In genomic region chr1:27668808-27669723, GRCh38 we compare ENCODE assay signal across 1 cellular context.
TF ChIP-seq lines count a peak whose summit lies in the region.

No MANE protein-coding gene starts in this region.

TF ChIP-seq in GM12878, 131 proteins besides CTCF, POLR2A, EP300 and RAD21 (continued from another document and continues in another):
- TF ChIP-seq NKRF (conservative IDR thresholded peaks at IDR 0.05) = 0 out of 2 replicates have a peak, but pooled peaks have one; percentile 36
- peak; percentile 83 for TF ChIP-seq SMC3 (IDR thresholded peaks at IDR 0.05; ENCODE audit: borderline replicate concordance, low read length)
- peak; percentile 27; the same call in 1 of the 2 replicates for TF ChIP-seq POLR2AphosphoS5 (IDR thresholded peaks at IDR 0.05; ENCODE audit: low read length)
- TF ChIP-seq PBX3 (IDR thresholded peaks at IDR 0.05; ENCODE audit: insufficient replicate concordance, low read depth, low read length) = no peak
- no peak for TF ChIP-seq REST (IDR thresholded peaks at IDR 0.05; ENCODE audit: low read depth, low read length)
- TF ChIP-seq RFX5 (IDR thresholded peaks at IDR 0.05; ENCODE audit: low read depth, low read length) = no peak
- TF ChIP-seq JUNB (IDR thresholded peaks at IDR 0.05) = no peak
- TF ChIP-seq MTA2 (IDR thresholded peaks at IDR 0.05; ENCODE audit: low read depth) = no peak
- TF ChIP-seq RELA (IDR thresholded peaks at IDR 0.05; ENCODE audit: borderline replicate concordance, partially characterized antibody) = peak; percentile 54
- peak in 1 of 2 experiments; percentile 66; a peak in 2 of 4 replicates for TF ChIP-seq BHLHE40 (IDR thresholded peaks at IDR 0.05; ENCODE audit: borderline replicate concordance in 1 of 2, low read depth in 2 of 2, low read length in 1 of 2)
- 0 out of 2 replicates have a peak, but pooled peaks have one; percentile 29 for TF ChIP-seq NBN (IDR thresholded peaks at IDR 0.05)
- TF ChIP-seq SKIL (IDR thresholded peaks at IDR 0.05; ENCODE audit: low read depth, poor library complexity, severe bottlenecking) = peak; percentile 14
- TF ChIP-seq MYB (IDR thresholded peaks at IDR 0.05; ENCODE audit: borderline replicate concordance, low read depth, low read length) = no peak
- 0 out of 2 replicates have a peak, but pooled peaks have one; percentile 24 for TF ChIP-seq RB1 (IDR thresholded peaks at IDR 0.05; ENCODE audit: borderline replicate concordance)
- TF ChIP-seq BACH1 (IDR thresholded peaks at IDR 0.05; ENCODE audit: borderline replicate concordance) = no peak
- no peak for TF ChIP-seq SIX5 (IDR thresholded peaks at IDR 0.05; ENCODE audit: low read depth, low read length, severe bottlenecking)
- no peak for TF ChIP-seq ZNF24 (IDR thresholded peaks at IDR 0.05)
- no peak for TF ChIP-seq IRF4 (IDR thresholded peaks at IDR 0.05; ENCODE audit: low read depth, low read length)
- TF ChIP-seq ELK1 (IDR thresholded peaks at IDR 0.05; ENCODE audit: low read depth, low read length) = no peak
- peak; percentile 14 for TF ChIP-seq RUNX3 (IDR thresholded peaks at IDR 0.05; ENCODE audit: low read length)
- no peak for TF ChIP-seq ZBTB40 (IDR thresholded peaks at IDR 0.05; ENCODE audit: borderline replicate concordance)
- peak; percentile 64; the same call in 1 of the 2 replicates for TF ChIP-seq CREM (IDR thresholded peaks at IDR 0.05; ENCODE audit: low read depth)
- peak; percentile 91 for TF ChIP-seq HDGF (IDR thresholded peaks at IDR 0.05)
- no peak for TF ChIP-seq FOS (IDR thresholded peaks at IDR 0.05; ENCODE audit: borderline replicate concordance, extremely low read depth, insufficient read length)
- peak; percentile 10 for TF ChIP-seq MEF2B (IDR thresholded peaks at IDR 0.05; ENCODE audit: partially characterized antibody, poor library complexity, severe bottlenecking)
- peak; percentile 47; the same call in 1 of the 2 replicates for TF ChIP-seq CREB1 (IDR thresholded peaks at IDR 0.05; ENCODE audit: low read depth)
- TF ChIP-seq BCLAF1 (IDR thresholded peaks at IDR 0.05) = no peak
- no peak for TF ChIP-seq USF1 (IDR thresholded peaks at IDR 0.05; ENCODE audit: borderline replicate concordance, extremely low read length, insufficient read depth, low read depth, low read length)
- TF ChIP-seq PRDM15 (CRISPR knock-in tag; IDR thresholded peaks at IDR 0.05) = no peak
- 0 out of 2 replicates have a peak, but pooled peaks have one; percentile 54 for TF ChIP-seq YY1 (IDR thresholded peaks at IDR 0.05; ENCODE audit: low read depth, low read length)
- no peak for TF ChIP-seq NR2C2 (IDR thresholded peaks at IDR 0.05; ENCODE audit: borderline replicate concordance, control insufficient read depth, insufficient read length, low read depth)
- TF ChIP-seq KDM1A (IDR thresholded peaks at IDR 0.05; ENCODE audit: borderline replicate concordance) = no peak
- no peak for TF ChIP-seq NR2F1 (conservative IDR thresholded peaks at IDR 0.05)
